In the genomic region with DNA sequence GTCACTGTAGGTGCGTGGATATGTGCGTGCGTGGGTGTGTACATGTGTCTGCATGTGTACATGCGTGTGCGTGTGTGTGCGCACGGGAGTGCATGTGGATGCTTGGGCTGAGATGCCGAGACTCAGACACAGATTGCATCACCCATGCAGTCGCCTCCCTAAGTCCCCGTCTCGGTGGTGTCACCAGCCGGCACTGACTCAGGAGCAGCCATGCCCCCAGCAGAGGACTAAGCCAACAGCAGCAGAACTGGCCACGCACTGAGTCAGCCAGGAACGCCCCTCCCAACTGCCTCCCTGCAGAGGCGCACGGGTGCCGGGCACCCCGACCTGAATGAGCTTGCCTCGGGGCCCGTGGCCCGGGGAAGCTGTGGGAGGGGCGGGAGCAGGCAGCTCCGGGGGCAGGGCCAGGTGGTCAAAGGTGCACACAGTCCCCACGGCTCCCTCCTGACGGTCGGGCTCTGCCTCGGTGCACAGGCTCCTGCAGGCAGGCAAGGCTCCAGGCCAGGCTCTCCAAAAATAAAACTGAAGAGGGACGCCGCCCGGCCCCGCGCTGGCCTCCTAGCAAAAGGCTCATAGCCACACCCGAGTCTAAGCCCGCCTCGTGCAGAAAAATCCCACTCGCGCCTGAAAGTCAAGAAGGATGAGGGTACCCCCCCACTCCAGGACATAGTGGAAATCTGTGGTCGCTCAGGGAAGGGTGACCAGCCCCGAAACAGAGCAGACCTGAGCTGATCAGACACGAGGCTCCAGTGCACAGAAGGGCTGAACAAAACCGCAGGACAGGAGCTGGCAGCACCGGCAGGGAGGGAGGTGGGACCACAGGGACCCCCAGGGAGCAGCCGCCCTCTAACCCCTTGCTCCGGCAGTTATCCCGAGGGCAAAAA, we compare ENCODE assay signal across 9 cellular contexts. TPM values are rescaled to one million over a fixed set of nuclear protein-coding genes. Genes with fewer than 3 reads are reported as not detected.
DNase-seq lines count a peak whose midpoint lies in the region; ATAC-seq, FAIRE-seq and TF ChIP-seq lines count a peak whose summit lies in the region.
"Had no signal": no experiment of that assay in that cellular context is flagged by ENCODE, and none has a peak within 500 bp of the region (broad histone marks: within the 10 kb centered on the region; RNA-seq: fewer than 3 reads in every experiment).

No MANE protein-coding gene starts in this region.

- no peak overlapping the region for H3K4me3 ChIP-seq in AG04450 (ENCODE audit: low read depth, low read length)
- H3K4me3 ChIP-seq in bronchial epithelial cell (ENCODE audit: low read depth, low read length): no peak overlapping the region

- H3K27ac ChIP-seq in AG04450 (ENCODE audit: low read depth, low read length): peak overlapping the region; percentile 39

- POLR2A ChIA-PET in AG04450 (lab: Yijun Ruan, JAX): interaction anchor here (0.5 to 1.9 kb wide), 4 partner anchors 18 to 55 kb away, joined by 3 to 10 read pairs (median 3); a partner anchor contains a TSS

- DNase-seq in AG04450 (ENCODE audit: low read depth, low spot score) (no peak), M059J (ENCODE audit: low read depth) (peak; percentile 93), bronchial epithelial cell (ENCODE audit: low read depth) (peak; percentile 65), lung microvascular endothelial cell (ENCODE audit: low read depth in 2 of 2) (peak; percentile 27 to 48), NCI-H1694 (lab: John Stamatoyannopoulos, UW) (no peak)
- no peak for DNase-seq in stimulated activated CD4-positive, alpha-beta T cell treated with anti-CD3 and anti-CD28 coated beads, Interleukin-4, amount 100 ng/mL, for 1 hour
- no peak for DNase-seq in activated effector memory CD4-positive, alpha-beta T cell treated with anti-CD3 and anti-CD28 coated beads, Interleukin-2, amount 50 U/mL, for 16 hours
- DNase-seq: DND-41 had no signal

- H3K36me3 ChIP-seq in bronchial epithelial cell (ENCODE audit: control insufficient read depth, insufficient read depth, low read length): no peaks in the 10 kb centered on the region

- CTCF ChIA-PET in AG04450 (lab: Charles Lee): no interaction called here

- no peaks in the 10 kb centered on the region; the same call in 1 of the 2 replicates for H3K9me3 ChIP-seq in AG04450 (ENCODE audit: control insufficient read depth, insufficient read depth, low read length)

- no peak for FAIRE-seq in bronchial epithelial cell (lab: Jason Lieb, UNC)

- ATAC-seq in GM19351 (IDR thresholded peaks at IDR 0.05; ENCODE audit: unreplicated experiment): no peak

- H3K27me3 ChIP-seq in AG04450 (ENCODE audit: control insufficient read depth, insufficient read depth, low read length) (no peaks in the 10 kb centered on the region), bronchial epithelial cell (ENCODE audit: control insufficient read depth, insufficient read depth, low read length) (no peaks in the 10 kb centered on the region)

- no peak for TF ChIP-seq CTCF in AG04450 (IDR thresholded peaks at IDR 0.05; ENCODE audit: low read depth, low read length)
- TF ChIP-seq CTCF in bronchial epithelial cell (IDR thresholded peaks at IDR 0.05; ENCODE audit: insufficient read depth, low read length, severe bottlenecking): no peak

RNA-seq across cellular contexts. Expression of a gene that starts 49.2 kb away (rescaled TPM):
- polyA plus RNA-seq in AG04450 (2011; rRNA removed): 18.5 and 24.8 TPM in 2 replicates
- 18.6 and 29.1 TPM in 2 replicates for polyA minus RNA-seq in AG04450 (2011; rRNA and poly(A)+ RNA removed)
- 38.8 and 54.0 TPM in 2 replicates for total RNA-seq in M059J (2014; rRNA removed; shearing (Covaris generic))
- total RNA-seq in bronchial epithelial cell: 25.8 and 26.1 TPM in 2 replicates
- total RNA-seq in lung microvascular endothelial cell: 49.5 and 175 TPM in 2 replicates

Comparison
In these comparisons a context has a peak if more than half of its experiments do, and no peak if none do; other contexts are left out.
1. DNase-seq: peak in M059J (single experiment), bronchial epithelial cell (single experiment) and lung microvascular endothelial cell (2 of 2); none in AG04450 (single experiment), NCI-H1694 (single experiment), stimulated activated CD4-positive, alpha-beta T cell treated with anti-CD3 and anti-CD28 coated beads, Interleukin-4, amount 100 ng/mL, for 1 hour (single experiment) and activated effector memory CD4-positive, alpha-beta T cell treated with anti-CD3 and anti-CD28 coated beads, Interleukin-2, amount 50 U/mL, for 16 hours (single experiment).